In genomic region chr12:49580572-49581535, GRCh38 we compare ENCODE assay signal across 1 cellular context.
A peak's percentile ranks its signal among the peaks of the same experiment; 100 is the strongest.
TF ChIP-seq lines count a peak whose summit lies in the region.

No MANE protein-coding gene starts in this region.

TF ChIP-seq in HepG2, 621 proteins besides CTCF, POLR2A, EP300 and RAD21 (continued from another document):
- TF ChIP-seq, protein P1, sequence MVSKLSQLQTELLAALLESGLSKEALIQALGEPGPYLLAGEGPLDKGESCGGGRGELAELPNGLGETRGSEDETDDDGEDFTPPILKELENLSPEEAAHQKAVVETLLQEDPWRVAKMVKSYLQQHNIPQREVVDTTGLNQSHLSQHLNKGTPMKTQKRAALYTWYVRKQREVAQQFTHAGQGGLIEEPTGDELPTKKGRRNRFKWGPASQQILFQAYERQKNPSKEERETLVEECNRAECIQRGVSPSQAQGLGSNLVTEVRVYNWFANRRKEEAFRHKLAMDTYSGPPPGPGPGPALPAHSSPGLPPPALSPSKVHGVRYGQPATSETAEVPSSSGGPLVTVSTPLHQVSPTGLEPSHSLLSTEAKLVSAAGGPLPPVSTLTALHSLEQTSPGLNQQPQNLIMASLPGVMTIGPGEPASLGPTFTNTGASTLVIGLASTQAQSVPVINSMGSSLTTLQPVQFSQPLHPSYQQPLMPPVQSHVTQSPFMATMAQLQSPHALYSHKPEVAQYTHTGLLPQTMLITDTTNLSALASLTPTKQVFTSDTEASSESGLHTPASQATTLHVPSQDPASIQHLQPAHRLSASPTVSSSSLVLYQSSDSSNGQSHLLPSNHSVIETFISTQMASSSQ (IDR thresholded peaks at IDR 0.05; ENCODE audit: low read depth): no peak
- TF ChIP-seq, protein P1 (CRISPR knock-in tag; IDR thresholded peaks at IDR 0.05; ENCODE audit: borderline replicate concordance): no peak
- TF ChIP-seq IRF9 (CRISPR knock-in tag; IDR thresholded peaks at IDR 0.05; ENCODE audit: borderline replicate concordance) (no peak), ZMAT3 (CRISPR knock-in tag; conservative IDR thresholded peaks at IDR 0.05) (no peak), PAWR (CRISPR knock-in tag; IDR thresholded peaks at IDR 0.05; ENCODE audit: borderline replicate concordance) (no peak), SAP130 (CRISPR knock-in tag; IDR thresholded peaks at IDR 0.05; ENCODE audit: low read depth) (peak; percentile 45; the same call in 1 of the 2 replicates), ZNF614 (CRISPR knock-in tag; IDR thresholded peaks at IDR 0.05; ENCODE audit: borderline replicate concordance) (no peak)
- TF ChIP-seq, protein P2, sequence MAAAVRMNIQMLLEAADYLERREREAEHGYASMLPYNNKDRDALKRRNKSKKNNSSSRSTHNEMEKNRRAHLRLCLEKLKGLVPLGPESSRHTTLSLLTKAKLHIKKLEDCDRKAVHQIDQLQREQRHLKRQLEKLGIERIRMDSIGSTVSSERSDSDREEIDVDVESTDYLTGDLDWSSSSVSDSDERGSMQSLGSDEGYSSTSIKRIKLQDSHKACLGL (CRISPR knock-in tag; IDR thresholded peaks at IDR 0.05): no peak
